8 cellular contexts compared by ENCODE assay signal in the genomic region with DNA sequence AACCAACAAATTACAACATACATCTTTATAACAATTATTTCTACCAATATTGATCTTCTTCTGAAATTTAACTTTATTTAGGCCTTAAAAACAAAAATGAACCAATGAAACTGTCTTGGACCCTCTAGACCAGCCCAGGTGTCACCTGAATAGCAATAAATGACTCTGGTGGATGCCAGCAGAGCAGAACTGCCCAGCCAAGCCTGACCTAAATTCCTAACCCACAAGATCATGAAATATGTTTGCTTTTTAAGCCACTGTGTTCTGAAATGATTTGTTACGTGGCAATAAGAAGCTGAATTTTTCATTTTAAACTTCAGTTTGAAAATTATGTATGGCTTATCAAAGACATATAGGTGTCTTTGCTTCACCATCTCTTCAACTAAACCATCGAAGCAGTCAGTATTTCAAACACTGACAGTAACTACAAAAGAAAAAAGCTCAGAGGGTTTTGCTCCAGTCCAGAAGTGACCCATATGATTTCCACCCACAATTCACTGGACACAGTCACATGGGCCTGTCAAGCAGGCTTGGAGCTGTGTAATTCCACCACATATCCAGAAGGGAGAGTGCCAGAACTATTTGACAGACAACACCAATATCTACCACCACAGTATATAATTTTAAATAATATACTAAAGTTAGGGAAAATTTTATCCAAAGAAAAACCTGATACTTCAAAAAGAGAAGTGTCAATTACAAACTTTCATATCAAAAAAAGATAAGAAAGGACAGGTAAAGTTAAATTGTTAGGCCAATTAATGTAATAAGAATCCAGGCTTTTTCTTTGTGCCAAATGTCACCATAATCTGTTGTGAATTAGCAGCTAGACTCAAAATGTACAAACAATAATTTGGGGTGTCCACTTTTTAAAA.
DNase-seq lines count a peak whose midpoint lies in the region; ATAC-seq and TF ChIP-seq lines count a peak whose summit lies in the region.

No MANE protein-coding gene starts in this region.

- H3K36me3 Mint-ChIP-seq in chondrocyte (ENCODE audit: low read depth) = peaks cover 3% of the 10 kb centered on the region
- peaks cover 7% of the 10 kb centered on the region for H3K36me3 Mint-ChIP-seq in CD8-positive, alpha-beta T cell

- 13% methylated on average over 2 of the region's 2 CpGs for WGBS in right lobe of liver (ENCODE audit: insufficient coverage, low coverage, low lambda C conversion rate, missing lambda C conversion rate)

- DNase-seq in Right ventricle myocardium inferior (ENCODE audit: missing footprints) (no peak), cardiac septum (ENCODE audit: low spot score) (no peak), NCI-H2227 (lab: John Stamatoyannopoulos, UW; ENCODE audit: unreplicated experiment) (peak; percentile 59), chondrocyte (ENCODE audit: low spot score) (no peak), right lobe of liver (peak in 2 of 3 donors; percentile 29 to 66)
- DNase-seq in CD8-positive, alpha-beta T cell = no peak

- no peak overlapping the region for H3K4me3 ChIP-seq in right lobe of liver
- H3K4me3 ChIP-seq in CD8-positive, alpha-beta T cell (ENCODE audit: low read depth, low read length) = no peak overlapping the region

- no peaks in the 10 kb centered on the region for H3K27me3 Mint-ChIP-seq in chondrocyte (ENCODE audit: low read depth)
- H3K27me3 Mint-ChIP-seq in CD8-positive, alpha-beta T cell (ENCODE audit: low read depth) = no peaks in the 10 kb centered on the region

- peak; percentile 69 for ATAC-seq in Right ventricle myocardium inferior
- peak; percentile 51 for ATAC-seq in HG02678 (IDR thresholded peaks at IDR 0.05; ENCODE audit: unreplicated experiment)
- ATAC-seq in right lobe of liver = peak; percentile 92 to 97 (median 94)
- no peak for ATAC-seq in CD8-positive, alpha-beta T cell
- ATAC-seq in HG02588 (IDR thresholded peaks at IDR 0.05; ENCODE audit: unreplicated experiment) = no peak

- peak; percentile 46 for TF ChIP-seq POLR2A in right lobe of liver (IDR thresholded peaks at IDR 0.05)

- no peaks in the 10 kb centered on the region for H3K36me3 ChIP-seq in right lobe of liver
- no peaks in the 10 kb centered on the region for H3K36me3 ChIP-seq in CD8-positive, alpha-beta T cell (ENCODE audit: insufficient read depth, low read length)

- POLR2A ChIA-PET in CD8-positive, alpha-beta T cell (lab: Charles Lee) = interaction anchor here (1.0 kb wide), 1 partner anchor 12 kb away, joined by 3 read pairs; no protein-coding TSS in a partner anchor

- no peaks in the 10 kb centered on the region for H3K27me3 ChIP-seq in right lobe of liver
- no peaks in the 10 kb centered on the region for H3K27me3 ChIP-seq in CD8-positive, alpha-beta T cell (ENCODE audit: insufficient read depth, low read length)

- intact Hi-C loops in Right ventricle myocardium inferior (cut with DNase I) (loop anchor here (10.0 kb wide), 1 partner anchor 334 kb away; a partner anchor contains a TSS), cardiac septum (cut with DNase I) (loop anchor here (5.0 kb wide), 1 partner anchor 366 kb away; no protein-coding TSS in a partner anchor), right lobe of liver (cut with DNase I) (no loop called here)
- intact Hi-C loops in CD8-positive, alpha-beta T cell (cut with DNase I, micrococcal nuclease) = loop anchor here in 1 of 2 experiments (5.0 kb wide), 1 partner anchor 86 kb away; no protein-coding TSS in a partner anchor

- H3K4me1 Mint-ChIP-seq in chondrocyte (ENCODE audit: low read depth) = peaks cover 31% of the 10 kb centered on the region
- peaks cover 64% of the 10 kb centered on the region for H3K4me1 Mint-ChIP-seq in CD8-positive, alpha-beta T cell (ENCODE audit: low read depth)

- H3K4me1 ChIP-seq in right lobe of liver = peaks cover 0 to 40% (median 11%) of the 10 kb centered on the region in 4 donors
- H3K4me1 ChIP-seq in CD8-positive, alpha-beta T cell (ENCODE audit: insufficient read depth, low read length) = peaks cover 22% of the 10 kb centered on the region

- H3K9me3 ChIP-seq in right lobe of liver = no peaks in the 10 kb centered on the region
- H3K9me3 ChIP-seq in CD8-positive, alpha-beta T cell (ENCODE audit: low read length) = no peaks in the 10 kb centered on the region

- no peaks in the 10 kb centered on the region for H3K9me3 Mint-ChIP-seq in chondrocyte (ENCODE audit: low read depth)
- H3K9me3 Mint-ChIP-seq in CD8-positive, alpha-beta T cell = no peaks in the 10 kb centered on the region

- CTCF ChIA-PET in CD8-positive, alpha-beta T cell (lab: Charles Lee) = interaction anchor here (0.5 to 1.7 kb wide), 4 partner anchors 9 to 365 kb away, joined by 3 to 7 read pairs (median 4); no protein-coding TSS in a partner anchor

- TF ChIP-seq CTCF in chondrocyte (IDR thresholded peaks at IDR 0.05) (peak; percentile 81), right lobe of liver (IDR thresholded peaks at IDR 0.05) (peak; percentile 52 to 67 (median 58))
- no peak for TF ChIP-seq CTCF in CD8-positive, alpha-beta T cell (IDR thresholded peaks at IDR 0.05)

- peak overlapping the region in 2 of 3 donors; percentile 38 to 39 for H3K27ac ChIP-seq in right lobe of liver
- no peak overlapping the region for H3K27ac ChIP-seq in CD8-positive, alpha-beta T cell (ENCODE audit: low read depth, low read length)

- no peak overlapping the region for H3K4me3 Mint-ChIP-seq in chondrocyte (ENCODE audit: unreplicated experiment)
- no peak overlapping the region for H3K4me3 Mint-ChIP-seq in CD8-positive, alpha-beta T cell

- peak overlapping the region; percentile 88 for H3K27ac Mint-ChIP-seq in chondrocyte (ENCODE audit: unreplicated experiment)
- H3K27ac Mint-ChIP-seq in CD8-positive, alpha-beta T cell = no peak overlapping the region

Comparison
In these comparisons a context has a peak if more than half of its experiments do, and no peak if none do; other contexts are left out.
1. ATAC-seq: peak in Right ventricle myocardium inferior (single experiment), HG02678 (single experiment) and right lobe of liver (4 of 4); none in CD8-positive, alpha-beta T cell (single experiment) and HG02588 (single experiment).
2. DNase-seq: peak in NCI-H2227 (single experiment) and right lobe of liver (2 of 3); none in Right ventricle myocardium inferior (single experiment), cardiac septum (single experiment), chondrocyte (single experiment) and CD8-positive, alpha-beta T cell (0 of 7).
3. intact Hi-C loops: an anchor here in Right ventricle myocardium inferior (10.0 kb wide) and cardiac septum (5.0 kb wide); none called in right lobe of liver.